19 cellular contexts compared by ENCODE assay signal in genomic region chr3:53841296-53841695, GRCh38. TPM values are rescaled to one million over a fixed set of nuclear protein-coding genes. Genes with fewer than 3 reads are reported as not detected.
DNase-seq lines count a peak whose midpoint lies in the region; ATAC-seq and TF ChIP-seq lines count a peak whose summit lies in the region.
"Had no signal": no experiment of that assay in that cellular context is flagged by ENCODE, and none has a peak within 500 bp of the region (broad histone marks: within the 10 kb centered on the region; RNA-seq: fewer than 3 reads in every experiment).

No MANE protein-coding gene starts in this region.

- DNase-seq in HFFc6 (no peak), body of pancreas (peak; percentile 43 to 65 (median 62)), PC-9 (no peak), NCI-H187 treated with DMSO at 0.1 percent for 48 hours (lab: John Stamatoyannopoulos, UW) (no peak), AG20443 (ENCODE audit: low spot score) (no peak)
- DNase-seq: activated CD8-positive, alpha-beta memory T cell treated with anti-CD3 and anti-CD28 coated beads, Interleukin-2, amount 10 ng/mL, durations not matched to agents 7 days and 5 days; activated gamma-delta T cell treated with Interleukin-2 at 50 U/mL for 16 hours; hippocampal formation; Karpas-422; NCI-H1436; NCI-H446; OCI-M1; stimulated activated CD4-positive, alpha-beta T cell treated with anti-CD3 and anti-CD28 coated beads, Interleukin-1b, Interleukin-23, amount 100 ng/mL, for 48 hours; stimulated activated CD8-positive, alpha-beta memory T cell treated with anti-CD3 and anti-CD28 coated beads, Interleukin-4, amount 100 ng/mL, for 48 hours had no signal

- H3K4me1 ChIP-seq in body of pancreas (peaks cover 51% of the 10 kb centered on the region), mucosa of stomach (ENCODE audit: control insufficient read depth, insufficient read depth, low read length) (peaks cover 44% of the 10 kb centered on the region), PC-9 (replicated peaks; ENCODE audit: insufficient read depth) (no peaks in the 10 kb centered on the region)

- WGBS in body of pancreas, 2 donors = 26 to 30% methylated on average over 5 of the region's 5 CpGs

- 0 out of 2 replicates have a peak, but pooled peaks have one; percentile 9 for TF ChIP-seq CTCF in HFFc6 (IDR thresholded peaks at IDR 0.05)
- TF ChIP-seq CTCF in body of pancreas (IDR thresholded peaks at IDR 0.05) = peak in 5 of 7 experiments; percentile 15 to 41 (median 36)
- no peak for TF ChIP-seq CTCF in PC-9 (conservative IDR thresholded peaks at IDR 0.05)

- peaks cover 0 to 3% of the 10 kb centered on the region in 2 donors for H3K36me3 ChIP-seq in body of pancreas (replicated peaks in 1 of 2; ENCODE audit: insufficient read depth in 1 of 2, low read depth in 2 of 2)
- H3K36me3 ChIP-seq in mucosa of stomach (ENCODE audit: control insufficient read depth, insufficient read depth, low read length) = no peaks in the 10 kb centered on the region
- H3K36me3 ChIP-seq in PC-9 (ENCODE audit: low read depth) = no peaks in the 10 kb centered on the region
- H3K36me3 ChIP-seq: BLaER1 treated with 17β-estradiol and CSF1 and Interleukin-3, amounts not matched to agents 10 nM and 100 nM had no signal

- no peaks in the 10 kb centered on the region for H3K4me1 Mint-ChIP-seq in HFFc6 (ENCODE audit: low read depth)

- H3K9ac ChIP-seq in mucosa of stomach (ENCODE audit: low read length) = peak overlapping the region; percentile 23
- H3K9ac ChIP-seq: BLaER1 treated with 17β-estradiol and CSF1 and Interleukin-3, amounts not matched to agents 10 nM and 100 nM had no signal

- H3K79me2 ChIP-seq in PC-9 (ENCODE audit: low read depth) = no peaks in the 10 kb centered on the region

- no peaks in the 10 kb centered on the region for H3F3A ChIP-seq in PC-9 (ENCODE audit: insufficient read depth, low read depth)

- H3K4me3 ChIP-seq in body of pancreas (no peak overlapping the region), mucosa of stomach (ENCODE audit: low read length) (no peak overlapping the region), PC-9 (no peak overlapping the region)
- H3K4me3 ChIP-seq: BLaER1 treated with 17β-estradiol and CSF1 and Interleukin-3, amounts not matched to agents 10 nM and 100 nM; tibial nerve had no signal

- CTCF ChIA-PET in PC-9 (lab: Charles Lee) = no interaction called here

- H3K27ac Mint-ChIP-seq in HFFc6 = no peak overlapping the region
- H3K27ac Mint-ChIP-seq: activated CD8-positive, alpha-beta memory T cell treated with anti-CD3 and anti-CD28 coated beads, Interleukin-2, amount 10 ng/mL, durations not matched to agents 7 days and 5 days; natural killer cell treated with Interleukin-12 subunit alpha and Interleukin-12 subunit beta and Interleukin-15 and Interleukin-18, amount 100 ng/mL, for 72 hours had no signal

- BruUV-seq in PC-9 (replicated peaks; lab: Mats Ljungman, UMichigan) = no TSS peak

- no peaks in the 10 kb centered on the region for H3K9me2 ChIP-seq in PC-9 (ENCODE audit: insufficient read depth)

- intact Hi-C loops in body of pancreas (cut with DNase I) = no loop called here
- intact Hi-C loops in PC-9 (cut with micrococcal nuclease; ENCODE audit: unreplicated experiment) = no loop called here

- no peak overlapping the region for H3K4me3 Mint-ChIP-seq in HFFc6
- H3K4me3 Mint-ChIP-seq: activated CD8-positive, alpha-beta memory T cell treated with anti-CD3 and anti-CD28 coated beads, Interleukin-2, amount 10 ng/mL, durations not matched to agents 7 days and 5 days; natural killer cell treated with Interleukin-12 subunit alpha and Interleukin-12 subunit beta and Interleukin-15 and Interleukin-18, amount 100 ng/mL, for 72 hours had no signal

- no peak overlapping the region for H2AFZ ChIP-seq in PC-9

- ATAC-seq in body of pancreas = no peak
- ATAC-seq: activated CD8-positive, alpha-beta memory T cell treated with anti-CD3 and anti-CD28 coated beads, Interleukin-2, amount 10 ng/mL, durations not matched to agents 7 days and 5 days; natural killer cell treated with Interleukin-12 subunit alpha and Interleukin-12 subunit beta and Interleukin-15 and Interleukin-18, amount 100 ng/mL, for 72 hours had no signal

- H3K9me3 Mint-ChIP-seq in HFFc6 = no peaks in the 10 kb centered on the region
- H3K9me3 Mint-ChIP-seq: natural killer cell treated with Interleukin-12 subunit alpha and Interleukin-12 subunit beta and Interleukin-15 and Interleukin-18, amount 100 ng/mL, for 72 hours had no signal

- H3K27me3 Mint-ChIP-seq in HFFc6 (ENCODE audit: insufficient read depth) = peaks cover 28% of the 10 kb centered on the region

- H3K27ac ChIP-seq in body of pancreas (peak overlapping the region; percentile 64 to 99 (median 94)), PC-9 (no peak overlapping the region)
- H3K27ac ChIP-seq: BLaER1 treated with 17β-estradiol and CSF1 and Interleukin-3, amounts not matched to agents 10 nM and 100 nM; HL-60 had no signal

- POLR2A ChIA-PET in PC-9 (lab: Charles Lee; ENCODE audit: unreplicated experiment) = no interaction called here

- H3K36me3 Mint-ChIP-seq in HFFc6 (ENCODE audit: low read depth) = no peaks in the 10 kb centered on the region
- H3K36me3 Mint-ChIP-seq: activated CD8-positive, alpha-beta memory T cell treated with anti-CD3 and anti-CD28 coated beads, Interleukin-2, amount 10 ng/mL, durations not matched to agents 7 days and 5 days; natural killer cell treated with Interleukin-12 subunit alpha and Interleukin-12 subunit beta and Interleukin-15 and Interleukin-18, amount 100 ng/mL, for 72 hours had no signal

- no peak for TF ChIP-seq POLR2A in body of pancreas (IDR thresholded peaks at IDR 0.05)

- no peaks in the 10 kb centered on the region for H3K9me3 ChIP-seq in body of pancreas
- H3K9me3 ChIP-seq in mucosa of stomach (ENCODE audit: control insufficient read depth, low read length) = no peaks in the 10 kb centered on the region
- H3K9me3 ChIP-seq in PC-9 (ENCODE audit: insufficient read depth, low read depth) = no peaks in the 10 kb centered on the region
- H3K9me3 ChIP-seq: tibial nerve had no signal

- no peaks in the 10 kb centered on the region for H4K20me1 ChIP-seq in PC-9 (ENCODE audit: insufficient read depth)

- H3K4me2 ChIP-seq in PC-9 = no peak overlapping the region
- H3K4me2 ChIP-seq: BLaER1 treated with 17β-estradiol and CSF1 and Interleukin-3, amounts not matched to agents 10 nM and 100 nM had no signal

- H3K27me3 ChIP-seq in body of pancreas (no peaks in the 10 kb centered on the region), mucosa of stomach (ENCODE audit: control insufficient read depth, insufficient read depth, low read length) (no peaks in the 10 kb centered on the region), PC-9 (ENCODE audit: insufficient read depth, low read depth) (peaks cover 20% of the 10 kb centered on the region; the same call in 1 of the 2 replicates)

RNA-seq across cellular contexts. Expression of gene CHDH, which starts 4.9 kb away (rescaled TPM):
- not detected for total RNA-seq in HFFc6 (2021; fragmentation: NEBNext Ultra II Directional; extraction: Animal tissue kit (Norgen Biotek cat#: 25700))
- total RNA-seq in body of pancreas (10 to 100 TPM; 21.5 to 26.0 TPM), PC-9 (2021) (0.28 TPM in 1 of 2 replicates, not detected in the other)

RNA-seq across cellular contexts. Expression of gene IL17RB, which starts 5.1 kb away (rescaled TPM):
- not detected for total RNA-seq in HFFc6 (2021; fragmentation: NEBNext Ultra II Directional; extraction: Animal tissue kit (Norgen Biotek cat#: 25700))
- 10 to 100 TPM; 16.5 to 17.6 TPM for total RNA-seq in body of pancreas
- total RNA-seq in PC-9 (2021) = not detected in 2 replicates

RNA-seq across cellular contexts. Expression of gene ACTR8, which starts 40.7 kb away (rescaled TPM):
- 10 to 100 TPM; 43.3 to 47.6 (median 45.6) TPM for total RNA-seq in HFFc6 (2021; fragmentation: NEBNext Ultra II Directional; extraction: Animal tissue kit (Norgen Biotek cat#: 25700))
- total RNA-seq in body of pancreas = 10 to 100 TPM; 13.5 to 19.5 TPM
- total RNA-seq in PC-9 (2021) = 21.5 and 25.5 TPM in 2 replicates

RNA-seq across cellular contexts. Expression of gene SELENOK, which starts 50.4 kb away (rescaled TPM):
- total RNA-seq in HFFc6 (2021; fragmentation: NEBNext Ultra II Directional; extraction: Animal tissue kit (Norgen Biotek cat#: 25700)) = 10 to 100 TPM; 28.6 to 42.2 (median 34.4) TPM
- 10 to 100 TPM; 14.5 to 36.1 TPM for total RNA-seq in body of pancreas
- 19.9 and 21.9 TPM in 2 replicates for total RNA-seq in PC-9 (2021)

Comparison
In these comparisons a context has a peak if more than half of its experiments do, and no peak if none do; other contexts are left out.
1. DNase-seq: peak in body of pancreas (4 of 4); none in HFFc6 (single experiment), PC-9 (0 of 2), NCI-H187 treated with DMSO at 0.1 percent for 48 hours (single experiment) and AG20443 (single experiment).
2. RNA of gene CHDH, which starts 4.9 kb away (total RNA-seq): 21.5 to 26.0 TPM in body of pancreas; 0.28 TPM in PC-9 and not detected in HFFc6; every median in the first group is over 10 times any median in the second.
3. RNA of gene IL17RB, which starts 5.1 kb away (total RNA-seq): 16.5 to 17.6 TPM in body of pancreas; not detected in HFFc6 and not detected in PC-9; every median in the first group is over 10 times any median in the second.